2 cellular contexts compared by ENCODE assay signal in the genomic region with DNA sequence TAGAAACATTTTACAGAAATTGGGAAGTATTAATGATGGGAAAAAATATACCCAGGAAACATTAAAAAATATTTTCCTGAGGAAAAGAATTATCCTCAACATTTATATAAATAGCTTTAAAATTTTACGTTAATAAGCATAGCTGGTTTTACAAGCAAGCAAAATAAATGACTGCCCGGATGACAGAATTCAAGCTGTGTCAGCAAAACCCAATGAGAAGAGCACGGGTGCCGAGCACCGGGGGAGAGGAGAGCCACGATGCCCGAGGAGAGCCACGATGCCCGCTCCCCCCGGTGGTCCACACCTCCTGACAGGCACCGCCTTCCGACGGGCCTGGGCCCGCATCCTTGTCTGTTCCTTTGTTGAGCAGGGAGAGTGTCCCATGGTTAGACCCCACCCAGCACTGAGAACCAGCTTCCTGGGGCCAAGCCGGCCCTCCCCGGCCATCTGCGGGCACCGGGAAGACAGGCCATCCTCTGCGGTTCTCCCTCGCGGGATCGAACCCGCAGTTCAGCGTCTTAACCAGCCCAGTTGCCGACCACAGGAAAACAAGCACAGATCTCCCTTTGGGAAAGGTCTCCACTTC.
TF ChIP-seq lines count a peak whose summit lies in the region.

No MANE protein-coding gene starts in this region.

TF ChIP-seq in IMR-90, 13 proteins besides CTCF, POLR2A, EP300 and RAD21:
- TF ChIP-seq ELK1 (IDR thresholded peaks at IDR 0.05; ENCODE audit: borderline replicate concordance, low read depth, low read length) (no peak), MAFK (IDR thresholded peaks at IDR 0.05; ENCODE audit: low read depth, low read length) (peak; percentile 86)

TF ChIP-seq in HepG2, 621 proteins besides CTCF, POLR2A, EP300 and RAD21:
- TF ChIP-seq MAFF (IDR thresholded peaks at IDR 0.05; ENCODE audit: low read depth, low read length) (peak; percentile 94), ZBTB37 (CRISPR knock-in tag; IDR thresholded peaks at IDR 0.05) (no peak), MAFK (conservative IDR thresholded peaks at IDR 0.05 in 1 of 2, IDR thresholded peaks at IDR 0.05 in 1 of 2; ENCODE audit: low read length in 2 of 2) (peak; percentile 87 to 97)
